1 cellular context compared by ENCODE assay signal in the genomic region with DNA sequence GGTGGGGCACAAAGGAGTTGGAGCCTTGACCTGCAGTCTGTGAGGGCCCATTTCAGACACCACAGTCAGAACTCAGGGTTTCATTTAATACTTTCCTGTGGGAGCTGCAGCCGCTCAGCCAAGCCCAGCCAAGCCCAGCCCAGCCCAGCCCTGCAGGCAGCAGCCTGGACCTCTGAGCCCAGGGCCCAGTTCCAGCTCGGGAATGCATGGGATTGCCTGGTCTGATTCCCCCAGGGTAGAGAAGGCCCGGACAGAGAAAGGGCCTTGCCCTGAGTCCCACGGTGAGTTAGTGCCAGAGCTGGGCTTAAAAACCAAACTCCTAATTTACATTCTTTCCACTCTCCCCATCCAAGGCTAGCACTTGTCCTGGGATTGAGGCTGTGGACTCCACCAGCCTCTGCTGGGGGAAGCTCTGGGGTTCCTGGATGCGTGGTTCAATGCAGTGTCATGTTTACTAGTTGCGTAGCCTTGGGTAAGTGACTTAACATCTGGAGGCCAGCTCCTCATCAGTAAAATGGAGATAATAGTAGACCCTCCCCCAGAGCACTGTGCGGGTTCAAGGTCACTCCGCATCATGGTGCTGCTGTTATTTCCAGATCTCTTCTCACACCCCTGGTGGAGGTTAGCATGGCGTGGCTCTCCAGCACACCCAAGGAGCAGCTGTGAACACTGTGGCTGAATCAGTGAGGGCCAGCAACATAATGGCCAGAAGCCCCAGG.
TF ChIP-seq lines count a peak whose summit lies in the region.

No MANE protein-coding gene starts in this region.

TF ChIP-seq in IMR-90, 13 proteins besides CTCF, POLR2A, EP300 and RAD21:
- TF ChIP-seq SMC3 (IDR thresholded peaks at IDR 0.05; ENCODE audit: low read depth, low read length) (no peak), FOS (IDR thresholded peaks at IDR 0.05; ENCODE audit: low read depth, low read length) (no peak), BHLHE40 (IDR thresholded peaks at IDR 0.05; ENCODE audit: low read depth, low read length) (no peak), MXI1 (IDR thresholded peaks at IDR 0.05; ENCODE audit: borderline replicate concordance, low read depth, low read length) (no peak), NFE2L2 (IDR thresholded peaks at IDR 0.05; ENCODE audit: low read depth, low read length) (no peak), MAZ (IDR thresholded peaks at IDR 0.05; ENCODE audit: borderline replicate concordance, low read depth, low read length) (no peak), RCOR1 (IDR thresholded peaks at IDR 0.05; ENCODE audit: insufficient replicate concordance, low read length) (no peak), MAFK (IDR thresholded peaks at IDR 0.05; ENCODE audit: low read depth, low read length) (no peak), CEBPB (IDR thresholded peaks at IDR 0.05; ENCODE audit: low read depth, low read length) (no peak), ELK1 (IDR thresholded peaks at IDR 0.05; ENCODE audit: borderline replicate concordance, low read depth, low read length) (no peak)
